8 cellular contexts compared by ENCODE assay signal in genomic region chr5:174418809-174419522, GRCh38.
DNase-seq lines count a peak whose midpoint lies in the region; ATAC-seq, FAIRE-seq and TF ChIP-seq lines count a peak whose summit lies in the region.

No MANE protein-coding gene starts in this region.

- H3K27ac Mint-ChIP-seq in stimulated activated naive CD8-positive, alpha-beta T cell treated with anti-CD3 and anti-CD28 coated beads, Interleukin-15, amount 100 ng/mL, for 72 hours: peak overlapping the region in 1 of 2 donors; percentile 36

- FAIRE-seq in A549 (lab: Jason Lieb, UNC): no peak

- TF ChIP-seq CTCF in A549 (IDR thresholded peaks at IDR 0.05) (no peak), Peyer's patch (IDR thresholded peaks at IDR 0.05) (no peak), heart left ventricle (IDR thresholded peaks at IDR 0.05) (no peak)

- no peak for TF ChIP-seq EP300 in A549 (IDR thresholded peaks at IDR 0.05)

- no peaks in the 10 kb centered on the region for H3K9me3 ChIP-seq in A549
- no peaks in the 10 kb centered on the region for H3K9me3 ChIP-seq in Peyer's patch
- H3K9me3 ChIP-seq in heart left ventricle: no peaks in the 10 kb centered on the region

- TF ChIP-seq POLR2A in A549 (IDR thresholded peaks at IDR 0.05; ENCODE audit: low read length) (no peak), Peyer's patch (IDR thresholded peaks at IDR 0.05) (no peak), heart left ventricle (IDR thresholded peaks at IDR 0.05) (no peak)

- H3K27me3 Mint-ChIP-seq in stimulated activated naive CD8-positive, alpha-beta T cell treated with anti-CD3 and anti-CD28 coated beads, Interleukin-15, amount 100 ng/mL, for 72 hours: peaks cover 43% of the 10 kb centered on the region

- peak overlapping the region; percentile 34 to 43 for H3K4me3 Mint-ChIP-seq in stimulated activated naive CD8-positive, alpha-beta T cell treated with anti-CD3 and anti-CD28 coated beads, Interleukin-15, amount 100 ng/mL, for 72 hours

- intact Hi-C loops in heart left ventricle (cut with DNase I): loop anchor here (1.0 to 10.0 kb wide), 12 partner anchors 90 to 518 kb away; no protein-coding TSS in a partner anchor

- H3K36me3 ChIP-seq in Peyer's patch: no peaks in the 10 kb centered on the region
- H3K36me3 ChIP-seq in heart left ventricle: no peaks in the 10 kb centered on the region

- H3K27ac ChIP-seq in A549: peak overlapping the region in 1 of 2 experiments; percentile 37; a peak in 2 of 6 replicates
- H3K27ac ChIP-seq in Peyer's patch: peak overlapping the region in 1 of 4 donors; percentile 21
- no peak overlapping the region for H3K27ac ChIP-seq in heart left ventricle

- peaks cover 7% of the 10 kb centered on the region; the same call in 2 of the 3 replicates for H3K4me1 ChIP-seq in A549
- peaks cover 0 to 11% (median 0%) of the 10 kb centered on the region in 4 donors for H3K4me1 ChIP-seq in Peyer's patch
- peaks cover 0 to 10% (median 0%) of the 10 kb centered on the region in 12 donors for H3K4me1 ChIP-seq in heart left ventricle

- WGBS in A549 (ENCODE audit: missing lambda C conversion rate): 4% methylated on average over 17 of the region's 17 CpGs
- WGBS in heart left ventricle, 4 donors: 2 to 4% (median 3%) methylated on average over 17 of the region's 17 CpGs

- POLR2A ChIA-PET in A549 (lab: Yijun Ruan, JAX): interaction anchor here (1.3 to 1.4 kb wide), 2 partner anchors 114 to 305 kb away, joined by 4 to 5 read pairs; partner anchors contain the start of gene MSX2

- DNase-seq in A549 (ENCODE audit: low read depth in 1 of 2, low spot score in 1 of 2) (peak; percentile 20 to 41), Peyer's patch (peak in 2 of 3 donors; percentile 68 to 72), heart left ventricle (peak in 1 of 5 donors; percentile 31), mucosa of gallbladder (ENCODE audit: low spot score) (no peak), NCI-H1092 (lab: John Stamatoyannopoulos, UW) (no peak)
- no peak for DNase-seq in stimulated activated naive CD8-positive, alpha-beta T cell treated with anti-CD3 and anti-CD28 coated beads, Interleukin-15, amount 100 ng/mL, for 72 hours

- peak; percentile 82 to 83 for ATAC-seq in A549
- ATAC-seq in GM19455 (IDR thresholded peaks at IDR 0.05; ENCODE audit: unreplicated experiment): peak; percentile 37
- ATAC-seq in heart left ventricle: peak in 2 of 4 donors; percentile 37 to 68
- ATAC-seq in stimulated activated naive CD8-positive, alpha-beta T cell treated with anti-CD3 and anti-CD28 coated beads, Interleukin-15, amount 100 ng/mL, for 72 hours: peak; percentile 48
- ATAC-seq in GM18909 (IDR thresholded peaks at IDR 0.05; ENCODE audit: poor library complexity, unreplicated experiment): no peak

- H3K27me3 ChIP-seq in Peyer's patch: no peaks in the 10 kb centered on the region
- H3K27me3 ChIP-seq in heart left ventricle: peaks cover 0 to 33% (median 11%) of the 10 kb centered on the region in 9 donors

- no peak for TF ChIP-seq RAD21 in A549 (conservative IDR thresholded peaks at IDR 0.05 in 1 of 2, IDR thresholded peaks at IDR 0.05 in 1 of 2)

- CTCF ChIA-PET in A549 (lab: Yijun Ruan, JAX): interaction anchor here (0.6 to 7.7 kb wide), 71 partner anchors 11 to 773 kb away, joined by 3 to 100 read pairs (median 5); no protein-coding TSS in a partner anchor

- H3K4me2 ChIP-seq in A549: peak overlapping the region; percentile 84

- peaks cover 16% of the 10 kb centered on the region for H3K4me1 Mint-ChIP-seq in stimulated activated naive CD8-positive, alpha-beta T cell treated with anti-CD3 and anti-CD28 coated beads, Interleukin-15, amount 100 ng/mL, for 72 hours

- no peaks in the 10 kb centered on the region for H3K9me3 Mint-ChIP-seq in stimulated activated naive CD8-positive, alpha-beta T cell treated with anti-CD3 and anti-CD28 coated beads, Interleukin-15, amount 100 ng/mL, for 72 hours

- peak overlapping the region; percentile 36 for H3K4me3 ChIP-seq in A549
- H3K4me3 ChIP-seq in Peyer's patch: peak overlapping the region in 2 of 4 donors; percentile 1 to 10
- H3K4me3 ChIP-seq in heart left ventricle: peak overlapping the region in 7 of 12 donors; percentile 6 to 38 (median 25)

TF ChIP-seq in A549, 52 proteins besides CTCF, POLR2A, EP300 and RAD21:
- no peak for TF ChIP-seq CBX2 (IDR thresholded peaks at IDR 0.05; ENCODE audit: borderline replicate concordance, low read depth)
- no peak for TF ChIP-seq PHF8 (IDR thresholded peaks at IDR 0.05; ENCODE audit: borderline replicate concordance, low read depth)
- TF ChIP-seq KDM5A (IDR thresholded peaks at IDR 0.05): no peak
- TF ChIP-seq MAZ (IDR thresholded peaks at IDR 0.05; ENCODE audit: borderline replicate concordance, low read depth, low read length): no peak
- no peak for TF ChIP-seq ZC3H11A (IDR thresholded peaks at IDR 0.05)
TF ChIP-seq in A549: peak in this region for 0.

Comparison
In these comparisons a context has a peak if more than half of its experiments do, and no peak if none do; other contexts are left out.
1. DNase-seq: peak in A549 (2 of 2) and Peyer's patch (2 of 3); none in stimulated activated naive CD8-positive, alpha-beta T cell treated with anti-CD3 and anti-CD28 coated beads, Interleukin-15, amount 100 ng/mL, for 72 hours (0 of 2), mucosa of gallbladder (single experiment) and NCI-H1092 (single experiment).